ENCODE assay signal across 10 cellular contexts in the genomic region with DNA sequence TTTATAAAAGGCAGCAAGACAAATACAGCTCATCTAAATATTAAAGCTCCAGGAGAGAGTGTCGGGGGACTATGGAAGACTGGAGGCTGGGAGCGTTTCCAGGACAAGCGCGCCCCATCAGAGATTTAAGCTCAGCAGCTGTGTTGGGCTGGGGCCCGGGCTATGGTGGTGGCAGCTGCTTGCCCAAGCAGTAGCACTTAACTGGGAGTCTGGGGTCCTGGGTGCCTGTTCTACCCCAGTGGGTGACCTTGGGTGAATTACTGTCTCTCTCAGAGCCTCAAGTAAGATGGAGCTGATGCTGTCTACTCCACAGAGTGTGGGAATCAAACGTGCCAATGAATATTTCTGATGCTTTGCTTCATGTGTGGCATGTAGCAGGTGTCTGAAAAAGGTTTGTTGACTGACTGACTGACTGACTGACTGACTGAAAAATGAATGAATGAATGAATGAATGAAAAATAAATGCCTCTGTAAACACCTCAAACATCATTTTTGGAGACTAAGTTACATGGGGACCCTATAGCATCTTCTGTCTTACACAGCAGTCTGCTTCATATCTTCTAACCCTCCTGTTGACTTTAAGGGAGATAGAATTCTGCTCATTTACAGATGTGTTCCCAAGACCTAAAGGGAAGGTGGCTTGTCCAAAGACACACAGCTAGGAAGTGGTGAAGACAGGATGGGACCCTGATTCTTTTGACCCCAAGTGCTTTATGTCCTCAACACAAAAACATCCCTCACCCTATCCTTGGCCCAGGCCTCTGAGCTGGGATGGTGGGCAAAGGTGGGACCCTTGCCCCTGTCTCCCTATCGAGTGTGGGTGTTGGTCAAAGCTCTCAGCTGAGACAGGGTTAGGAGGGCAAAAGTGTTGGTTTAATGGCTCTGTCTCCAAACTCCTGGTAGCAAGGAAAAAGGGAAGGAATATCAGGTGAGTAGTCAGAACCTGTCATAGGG.
DNase-seq lines count a peak whose midpoint lies in the region; ATAC-seq and TF ChIP-seq lines count a peak whose summit lies in the region.
"Had no signal": no experiment of that assay in that cellular context is flagged by ENCODE, and none has a peak within 500 bp of the region (broad histone marks: within the 10 kb centered on the region; RNA-seq: fewer than 3 reads in every experiment).

No MANE protein-coding gene starts in this region.

- H3K4me1 Mint-ChIP-seq in T-cell: peaks cover 36 to 48% (median 44%) of the 10 kb centered on the region in 3 donors

- H3K4me3 ChIP-seq in hepatocyte (no peak overlapping the region), tibial artery (peak overlapping the region in 1 of 2 donors; percentile 5)

- H3K4me1 ChIP-seq in hepatocyte (ENCODE audit: insufficient read depth) (peaks cover 11% of the 10 kb centered on the region), tibial artery (peaks cover 0 to 31% (median 12%) of the 10 kb centered on the region in 4 donors)

- no peaks in the 10 kb centered on the region for H4K20me1 ChIP-seq in hepatocyte (ENCODE audit: insufficient read depth, poor library complexity, severe bottlenecking)

- ATAC-seq in T-cell (replicated peaks in 1 of 4): peak in 1 of 4 experiments; percentile 15
- ATAC-seq in HG02840 (IDR thresholded peaks at IDR 0.05; ENCODE audit: low FRiP score, unreplicated experiment): no peak

- peak overlapping the region in 1 of 2 donors; percentile 22 for H3K27ac Mint-ChIP-seq in T-cell

- H3K4me2 ChIP-seq in hepatocyte: peak overlapping the region; percentile 62

- H2AFZ ChIP-seq in hepatocyte: no peak overlapping the region

- CTCF ChIA-PET in T-cell (lab: Charles Lee): no interaction called here

- H3K27ac ChIP-seq in hepatocyte (peak overlapping the region; percentile 67), tibial artery (peak overlapping the region; percentile 15 to 54)
- H3K27ac ChIP-seq: brain microvascular endothelial cell had no signal

- no peaks in the 10 kb centered on the region for H3K9me3 Mint-ChIP-seq in T-cell
- H3K9me3 Mint-ChIP-seq: naive B cell had no signal

- TF ChIP-seq CTCF in hepatocyte (IDR thresholded peaks at IDR 0.05; ENCODE audit: poor library complexity) (no peak), tibial artery (IDR thresholded peaks at IDR 0.05) (no peak)

- peak; percentile 57 for DNase-seq in activated effector memory CD4-positive, alpha-beta T cell treated with anti-CD3 and anti-CD28 coated beads, Interleukin-2, amount 50 U/mL, for 16 hours
- no peak for DNase-seq in activated effector memory CD4-positive, alpha-beta T cell treated with Interleukin-2 at 50 U/mL for 16 hours
- DNase-seq in T-cell (no peak), hepatocyte (ENCODE audit: low spot score) (no peak), tibial artery (no peak), SHP77 treated with DMSO at 0.1 percent for 48 hours (lab: John Stamatoyannopoulos, UW) (no peak), NCI-H446 (lab: John Stamatoyannopoulos, UW) (no peak)
- DNase-seq: naive B cell had no signal

- H3K9me2 ChIP-seq in hepatocyte (replicated peaks; ENCODE audit: insufficient read depth): no peaks in the 10 kb centered on the region

- 77% methylated on average over 7 of the region's 7 CpGs for WGBS in hepatocyte (ENCODE audit: low lambda C conversion rate, missing lambda C conversion rate)

- no peaks in the 10 kb centered on the region for H3K36me3 Mint-ChIP-seq in T-cell
- H3K36me3 Mint-ChIP-seq: naive B cell had no signal

- H3K36me3 ChIP-seq in hepatocyte (replicated peaks; ENCODE audit: insufficient read depth, low read depth): no peaks in the 10 kb centered on the region
- no peaks in the 10 kb centered on the region for H3K36me3 ChIP-seq in tibial artery
- H3K36me3 ChIP-seq: brain microvascular endothelial cell had no signal

- intact Hi-C loops in tibial artery (cut with DNase I; ENCODE audit: low total_unique reads): no loop called here

- POLR2A ChIA-PET in T-cell (lab: Charles Lee): interaction anchor here in 1 of 2 donors (0.6 kb wide), 1 partner anchor 78 kb away, joined by 4 read pairs; no protein-coding TSS in a partner anchor

- peak overlapping the region; percentile 31 to 83 (median 47) for H3K4me3 Mint-ChIP-seq in T-cell
- H3K4me3 Mint-ChIP-seq: naive B cell had no signal

- no peaks in the 10 kb centered on the region for H3K9me3 ChIP-seq in hepatocyte (ENCODE audit: low read depth)
- H3K9me3 ChIP-seq in tibial artery: no peaks in the 10 kb centered on the region

- H3K27me3 Mint-ChIP-seq in T-cell: peaks cover 0 to 15% of the 10 kb centered on the region in 2 donors

- H3K27me3 ChIP-seq in hepatocyte (no peaks in the 10 kb centered on the region), tibial artery (peaks cover 0 to 8% of the 10 kb centered on the region in 2 donors)
- H3K27me3 ChIP-seq: brain microvascular endothelial cell had no signal

- H3K79me2 ChIP-seq in hepatocyte: no peaks in the 10 kb centered on the region
